Comparison of ENCODE assay signal across 28 cellular contexts in the genomic region with DNA sequence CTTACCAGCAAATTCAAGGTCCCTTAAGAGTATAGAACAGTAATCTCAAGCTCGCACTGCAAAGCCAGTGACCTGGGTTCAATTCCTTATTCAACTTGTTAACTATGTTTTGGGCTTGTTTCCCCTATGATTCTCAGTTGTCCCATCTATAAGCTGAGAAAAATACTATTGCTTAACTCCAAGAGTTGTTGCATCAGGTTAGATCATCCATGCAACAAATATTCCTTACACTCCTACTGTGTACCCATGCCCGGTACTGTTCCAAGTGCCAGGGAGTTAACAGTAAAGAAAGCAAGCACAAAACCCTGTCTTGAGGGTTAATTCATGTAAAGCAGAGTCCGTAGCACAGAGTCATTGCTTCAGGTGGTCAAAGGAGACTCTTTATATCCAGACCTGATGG.
"Had no signal": no experiment of that assay in that cellular context is flagged by ENCODE, and none has a peak within 500 bp of the region (broad histone marks: within the 10 kb centered on the region; RNA-seq: fewer than 3 reads in every experiment).

No MANE protein-coding gene starts in this region.

- H3K4me3 ChIP-seq: adrenal gland, body of pancreas, coronary artery, psoas muscle, spleen, testis, transverse colon had no signal

- ATAC-seq: activated CD4-positive, CD25-positive, alpha-beta regulatory T cell treated with anti-CD3 and anti-CD28 coated beads, Interleukin-2, amount 50 U/mL, for 24 hours; body of pancreas; effector memory CD8-positive, alpha-beta T cell; left ventricle myocardium superior; psoas muscle; stimulated activated naive CD8-positive, alpha-beta T cell treated with anti-CD3 and anti-CD28 coated beads, Interleukin-15, Interleukin-2, amounts not matched to agents 100 U/mL and 50 U/mL, for 24 hours had no signal

- H3K36me3 Mint-ChIP-seq: activated naive CD8-positive, alpha-beta T cell treated with anti-CD3 and anti-CD28 coated beads for 36 hours; mesothelial cell of epicardium; naive B cell had no signal

- H3K9me3 Mint-ChIP-seq: activated naive CD4-positive, alpha-beta T cell treated with anti-CD3 and anti-CD28 coated beads for 36 hours; activated naive CD8-positive, alpha-beta T cell treated with anti-CD3 and anti-CD28 coated beads for 36 hours; activated T-helper 1 cell treated with anti-CD3 and anti-CD28 coated beads, Interleukin-12 subunit alpha, Interleukin-12 subunit beta, Interleukin-2, Interleukin-4 antibody, amounts not matched to agents 30 ng/mL and 10 ng/mL and 1 ng/mL, durations not matched to agents 14 hours and 24 hours and 36 hours; effector memory CD8-positive, alpha-beta T cell; mesothelial cell of epicardium had no signal

- H3K27me3 Mint-ChIP-seq: activated naive CD8-positive, alpha-beta T cell treated with anti-CD3 and anti-CD28 coated beads for 36 hours had no signal

- H3K4me1 Mint-ChIP-seq: activated naive CD8-positive, alpha-beta T cell treated with anti-CD3 and anti-CD28 coated beads for 36 hours; naive B cell had no signal

- H3K4me1 ChIP-seq: adrenal gland, body of pancreas, parathyroid adenoma, psoas muscle, testis had no signal

- H3K27ac ChIP-seq: adrenal gland, body of pancreas, coronary artery, parathyroid adenoma, psoas muscle, spleen, testis, transverse colon had no signal

- H3K27me3 ChIP-seq: adrenal gland, body of pancreas, testis, transverse colon had no signal

- H3K27ac Mint-ChIP-seq: activated naive CD4-positive, alpha-beta T cell treated with anti-CD3 and anti-CD28 coated beads for 36 hours; activated naive CD8-positive, alpha-beta T cell treated with anti-CD3 and anti-CD28 coated beads for 36 hours; activated T-helper 1 cell treated with anti-CD3 and anti-CD28 coated beads, Interleukin-12 subunit alpha, Interleukin-12 subunit beta, Interleukin-2, Interleukin-4 antibody, amounts not matched to agents 30 ng/mL and 10 ng/mL and 1 ng/mL, durations not matched to agents 14 hours and 24 hours and 36 hours; effector memory CD8-positive, alpha-beta T cell; mesothelial cell of epicardium; naive B cell had no signal

- DNase-seq: activated CD4-positive, alpha-beta T cell treated with anti-CD3 and anti-CD28 coated beads for 48 hours; activated CD4-positive, alpha-beta T cell treated with anti-CD3 and anti-CD28 coated beads, Interleukin-2, amount 50 U/mL, for 48 hours; activated CD8-positive, alpha-beta memory T cell treated with anti-CD3 and anti-CD28 coated beads for 24 hours; activated effector memory CD4-positive, alpha-beta T cell treated with anti-CD3 and anti-CD28 coated beads, Interleukin-2, amount 50 U/mL, for 16 hours; activated naive CD4-positive, alpha-beta T cell treated with anti-CD3 and anti-CD28 coated beads for 36 hours; activated naive CD8-positive, alpha-beta T cell treated with anti-CD3 and anti-CD28 coated beads for 36 hours; activated T-cell treated with anti-CD3 and anti-CD28 coated beads, Interleukin-2, amount 50 U/mL, for 1 hour; aorta; body of pancreas; effector memory CD8-positive, alpha-beta T cell; foreskin fibroblast; hippocampal formation; left cardiac atrium; left ventricle myocardium superior; mammary epithelial cell; naive B cell; nucleus accumbens; psoas muscle; spleen; stimulated activated naive CD8-positive, alpha-beta T cell treated with anti-CD3 and anti-CD28 coated beads, Interleukin-15, Interleukin-2, amounts not matched to agents 100 U/mL and 50 U/mL, for 24 hours; testis; transverse colon had no signal

- H3K4me3 Mint-ChIP-seq: activated naive CD4-positive, alpha-beta T cell treated with anti-CD3 and anti-CD28 coated beads for 36 hours; activated naive CD8-positive, alpha-beta T cell treated with anti-CD3 and anti-CD28 coated beads for 36 hours; activated T-helper 1 cell treated with anti-CD3 and anti-CD28 coated beads, Interleukin-12 subunit alpha, Interleukin-12 subunit beta, Interleukin-2, Interleukin-4 antibody, amounts not matched to agents 30 ng/mL and 10 ng/mL and 1 ng/mL, durations not matched to agents 14 hours and 24 hours and 36 hours; effector memory CD8-positive, alpha-beta T cell; mesothelial cell of epicardium; naive B cell had no signal

- H3K9me3 ChIP-seq: adrenal gland, body of pancreas, psoas muscle, spleen, testis, transverse colon had no signal

- H3K36me3 ChIP-seq: adrenal gland, spleen, transverse colon had no signal
